In the genomic region with DNA sequence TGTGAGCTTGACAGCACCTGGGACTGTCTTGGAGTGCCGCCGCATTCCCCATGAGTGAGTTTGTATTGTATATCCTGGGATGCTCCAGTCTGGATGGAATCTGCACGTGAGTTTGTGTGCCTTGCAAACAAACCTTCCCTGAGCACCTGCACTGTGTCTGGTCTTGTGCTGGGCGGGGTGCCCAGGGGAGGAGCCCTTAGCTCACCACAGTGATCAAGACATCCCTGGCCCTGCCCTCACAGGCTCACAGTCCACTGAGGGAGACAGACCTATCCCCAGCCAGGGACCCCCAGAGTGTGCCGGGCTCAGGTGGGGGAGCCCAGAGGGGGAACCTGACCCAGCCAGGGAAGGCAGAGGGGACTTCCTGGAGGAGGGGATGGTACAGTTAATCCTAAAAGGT, we compare ENCODE assay signal across 11 cellular contexts. TPM values are rescaled to one million over a fixed set of nuclear protein-coding genes. Genes with fewer than 3 reads are reported as not detected.
DNase-seq lines count a peak whose midpoint lies in the region; ATAC-seq and TF ChIP-seq lines count a peak whose summit lies in the region.
"Had no signal": no experiment of that assay in that cellular context is flagged by ENCODE, and none has a peak within 500 bp of the region (broad histone marks: within the 10 kb centered on the region; RNA-seq: fewer than 3 reads in every experiment).

No MANE protein-coding gene starts in this region.

- CTCF ChIA-PET in HCT116 (lab: Charles Lee), result interaction anchor here (1.2 to 1.9 kb wide), 7 partner anchors 23 to 117 kb away, joined by 4 to 14 read pairs (median 7); partner anchors contain the start of gene NECTIN2

- intact Hi-C loops in HCT116 (cut with micrococcal nuclease), result no loop called here
- intact Hi-C loops in prostate gland (cut with DNase I), result no loop called here

- peak overlapping the region; percentile 98 for H3K4me2 ChIP-seq in HCT116 (ENCODE audit: low read length)

- no peak overlapping the region for H2AFZ ChIP-seq in HCT116 (ENCODE audit: low read depth, low read length, poor library complexity, severe bottlenecking)

- no peaks in the 10 kb centered on the region; the same call in 1 of the 2 replicates for H3K79me2 ChIP-seq in HCT116 (ENCODE audit: insufficient read depth, low read length)

- peak overlapping the region; percentile 85; the same call in 1 of the 2 replicates for H3K9ac ChIP-seq in HCT116 (ENCODE audit: low read length)

- H3K9me3 ChIP-seq in HCT116 (ENCODE audit: control insufficient read depth in 1 of 2, insufficient read depth in 1 of 2, low read depth in 1 of 2, low read length in 2 of 2) (peaks cover 0 to 3% of the 10 kb centered on the region in 2 experiments; a peak in 1 of 4 replicates), prostate gland (no peaks in the 10 kb centered on the region), BE2C (no peaks in the 10 kb centered on the region)
- H3K9me3 ChIP-seq: neutrophil had no signal

- no peaks in the 10 kb centered on the region for H4K20me1 ChIP-seq in HCT116 (ENCODE audit: insufficient read depth)

- H3K4me1 ChIP-seq in HCT116 (ENCODE audit: control insufficient read depth in 1 of 2, insufficient read depth in 2 of 2, low read length in 2 of 2) (peaks cover 34 to 45% of the 10 kb centered on the region in 2 experiments), prostate gland (replicated peaks) (peaks cover 22% of the 10 kb centered on the region), BE2C (peaks cover 4% of the 10 kb centered on the region; the same call in 1 of the 2 replicates)

- no peak for TF ChIP-seq RAD21 in HCT116 (IDR thresholded peaks at IDR 0.05; ENCODE audit: low read depth)

- peak overlapping the region; percentile 89 for H3K27ac ChIP-seq in HCT116 (ENCODE audit: low read depth, low read length)
- peak overlapping the region; percentile 60 for H3K27ac ChIP-seq in epithelial cell of prostate
- peak overlapping the region; percentile 89 to 90 for H3K27ac ChIP-seq in prostate gland
- H3K27ac ChIP-seq: neutrophil had no signal

- DNase-seq in HCT116 (ENCODE audit: low read depth, low spot score) (no peak), NCI-H510A treated with DMSO at 0.1 percent for 48 hours (lab: John Stamatoyannopoulos, UW) (peak; percentile 89), epithelial cell of prostate (ENCODE audit: low read depth, low spot score) (peak; percentile 64), prostate gland (ENCODE audit: low spot score) (peak; percentile 92), BE2C (no peak)
- DNase-seq: activated T-cell treated with anti-CD3 and anti-CD28 coated beads, Interleukin-2, amount 50 U/mL, for 72 hours had no signal

- TF ChIP-seq CTCF in HCT116 (IDR thresholded peaks at IDR 0.05 in 2 of 3, conservative IDR thresholded peaks at IDR 0.05 in 1 of 3; ENCODE audit: borderline replicate concordance in 1 of 3, insufficient read depth in 1 of 3, low read depth in 2 of 3, low read length in 2 of 3) (no peak), prostate gland (IDR thresholded peaks at IDR 0.05) (no peak), BE2C (IDR thresholded peaks at IDR 0.05; ENCODE audit: low read depth, low read length) (no peak)

- H3K36me3 ChIP-seq in HCT116 (ENCODE audit: control insufficient read depth in 1 of 2, insufficient read depth in 2 of 2, low read length in 2 of 2) (peaks cover 3 to 18% of the 10 kb centered on the region in 2 experiments; a peak in 2 of 4 replicates), prostate gland (no peaks in the 10 kb centered on the region), BE2C (no peaks in the 10 kb centered on the region)
- H3K36me3 ChIP-seq: neutrophil had no signal

- TF ChIP-seq POLR2A in HCT116 (IDR thresholded peaks at IDR 0.05; ENCODE audit: borderline replicate concordance, extremely low read depth, insufficient read depth, insufficient read length), result no peak
- peak; percentile 12 for TF ChIP-seq POLR2A in prostate gland (IDR thresholded peaks at IDR 0.05)

- ATAC-seq in HCT116 (peak; percentile 54), GM21367 (IDR thresholded peaks at IDR 0.05; ENCODE audit: unreplicated experiment) (no peak), GM18498 (IDR thresholded peaks at IDR 0.05; ENCODE audit: unreplicated experiment) (no peak), GM18517 (IDR thresholded peaks at IDR 0.05; ENCODE audit: unreplicated experiment) (no peak)
- ATAC-seq: activated T-cell treated with anti-CD3 and anti-CD28 coated beads, Interleukin-2, amount 50 U/mL, for 72 hours had no signal

- WGBS in prostate gland, result 28% methylated on average over 5 of the region's 5 CpGs

- H3K4me3 ChIP-seq in HCT116 (replicated peaks in 1 of 2; ENCODE audit: low read depth in 1 of 2, low read length in 2 of 2), result no peak overlapping the region
- H3K4me3 ChIP-seq in prostate gland, result no peak overlapping the region
- H3K4me3 ChIP-seq in BE2C (ENCODE audit: low read depth, low read length), result no peak overlapping the region

- RAD21 ChIA-PET in HCT116 (lab: Charles Lee; ENCODE audit: low non-redundant PET in 1 of 2, low total read pairs in 2 of 2, uncharacterized antibody in 2 of 2, unreplicated experiment in 2 of 2), result interaction anchor here (0.5 to 1.6 kb wide), 4 partner anchors 34 to 83 kb away, joined by 3 to 4 read pairs (median 4); partner anchors contain the start of gene NECTIN2 (in 1 of the 2)

- no peaks in the 10 kb centered on the region for H3K9me2 ChIP-seq in HCT116 (ENCODE audit: insufficient read depth)

- POLR2A ChIA-PET in HCT116 (lab: Charles Lee), result interaction anchor here (0.6 to 1.5 kb wide), 3 partner anchors 37 to 618 kb away, joined by 3 to 5 read pairs (median 4); no protein-coding TSS in a partner anchor

- no TSS peak for BruUV-seq in HCT116 (replicated peaks; lab: Mats Ljungman, UMichigan)

- no peaks in the 10 kb centered on the region for H3K27me3 ChIP-seq in HCT116 (ENCODE audit: insufficient read depth, low read length)
- H3K27me3 ChIP-seq in prostate gland (replicated peaks; ENCODE audit: insufficient read depth), result no peaks in the 10 kb centered on the region
- H3K27me3 ChIP-seq in BE2C, result peaks cover 5% of the 10 kb centered on the region; the same call in 1 of the 2 replicates

TF ChIP-seq in HCT116, 20 proteins besides CTCF, POLR2A, EP300 and RAD21:
- TF ChIP-seq JUND (IDR thresholded peaks at IDR 0.05) (no peak), EZH2phosphoT487 (IDR thresholded peaks at IDR 0.05; ENCODE audit: borderline replicate concordance) (no peak)

RNA-seq across cellular contexts. Expression of gene BCAM, which starts 1.7 kb away (rescaled TPM):
- total RNA-seq in HCT116 (2021; ENCODE audit: unreplicated experiment) (78.7 TPM), prostate gland (100 to 1,000 TPM; 258 to 501 TPM)
- polyA plus RNA-seq in HCT116 (2012), result 64.0 and 72.3 TPM in 2 replicates
- 7.3 TPM for polyA plus RNA-seq in BE2C (2012; ENCODE audit: insufficient read depth, insufficient read length, low read depth)
- total RNA-seq: T-helper 2 cell treated with Interferon-gamma antibody and Interleukin-4, amounts not matched to agents 100 ng/mL and 5 ng/mL, for 36 hours had no signal

RNA-seq across cellular contexts. Expression of gene CBLC, which starts 29.5 kb away (rescaled TPM):
- total RNA-seq in HCT116 (2021; ENCODE audit: unreplicated experiment), result 54.3 TPM
- 54.5 and 58.3 TPM in 2 replicates for polyA plus RNA-seq in HCT116 (2012)
- 10 to 100 TPM; 30.1 to 33.6 TPM for total RNA-seq in prostate gland
- not detected for polyA plus RNA-seq in BE2C (2012; ENCODE audit: insufficient read depth, insufficient read length, low read depth)
- total RNA-seq: activated T-cell treated with anti-CD3 and anti-CD28 coated beads, Interleukin-2, amount 50 U/mL, for 72 hours; T-helper 2 cell treated with Interferon-gamma antibody and Interleukin-4, amounts not matched to agents 100 ng/mL and 5 ng/mL, for 36 hours had no signal

RNA-seq across cellular contexts. Expression of gene NECTIN2, which starts 38.9 kb away (rescaled TPM):
- 96.3 TPM for total RNA-seq in HCT116 (2021; ENCODE audit: unreplicated experiment)
- 130 and 166 TPM in 2 replicates for polyA plus RNA-seq in HCT116 (2012)
- 100 to 1,000 TPM; 223 to 279 TPM for total RNA-seq in prostate gland
- polyA plus RNA-seq in BE2C (2012; ENCODE audit: insufficient read depth, insufficient read length, low read depth), result 105 TPM
- total RNA-seq: T-helper 2 cell treated with Interferon-gamma antibody and Interleukin-4, amounts not matched to agents 100 ng/mL and 5 ng/mL, for 36 hours had no signal

RNA-seq across cellular contexts. Expression of gene BCL3, which starts 58.7 kb away (rescaled TPM):
- total RNA-seq in HCT116 (2021; ENCODE audit: unreplicated experiment) (37.9 TPM), prostate gland (10 to 100 TPM; 22.6 to 44.0 TPM)
- polyA plus RNA-seq in HCT116 (2012), result 33.1 and 43.5 TPM in 2 replicates
- 14.5 TPM for polyA plus RNA-seq in BE2C (2012; ENCODE audit: insufficient read depth, insufficient read length, low read depth)

Comparison
In these comparisons a context has a peak if more than half of its experiments do, and no peak if none do; other contexts are left out.
1. DNase-seq: peak in NCI-H510A treated with DMSO at 0.1 percent for 48 hours (single experiment), epithelial cell of prostate (single experiment) and prostate gland (single experiment); none in HCT116 (single experiment) and BE2C (single experiment).
2. Peak in every context shown above with its lines, with median percentiles within 50 percentile points of each other: H3K27ac ChIP-seq.